In genomic region chr3:44476181-44476599, GRCh38 we compare ENCODE assay signal across 8 cellular contexts. TPM values are rescaled to one million over a fixed set of nuclear protein-coding genes. Genes with fewer than 3 reads are reported as not detected.
A peak's percentile ranks its signal among the peaks of the same experiment; 100 is the strongest.
DNase-seq lines count a peak whose midpoint lies in the region; ATAC-seq and TF ChIP-seq lines count a peak whose summit lies in the region.

No MANE protein-coding gene starts in this region.

- ATAC-seq in natural killer cell treated with Interleukin-12 subunit alpha and Interleukin-12 subunit beta and Interleukin-15 and Interleukin-18, amount 100 ng/mL, for 72 hours = no peak
- no peak for ATAC-seq in GM21367 (IDR thresholded peaks at IDR 0.05; ENCODE audit: unreplicated experiment)

- no peak overlapping the region for H3K27ac ChIP-seq in DOHH2 (ENCODE audit: low read depth, low read length)
- H3K27ac ChIP-seq in coronary artery = no peak overlapping the region

- H3K4me3 Mint-ChIP-seq in natural killer cell treated with Interleukin-12 subunit alpha and Interleukin-12 subunit beta and Interleukin-15 and Interleukin-18, amount 100 ng/mL, for 72 hours = peak overlapping the region; percentile 90

- no peaks in the 10 kb centered on the region for H3K9me3 ChIP-seq in DOHH2 (ENCODE audit: control insufficient read depth, insufficient read depth, low read length)

- H3K79me2 ChIP-seq in DOHH2 (ENCODE audit: control insufficient read depth, low read length) = peaks cover 59% of the 10 kb centered on the region

- H3K4me3 ChIP-seq in DOHH2 (ENCODE audit: low read length) = peak overlapping the region; percentile 80
- H3K4me3 ChIP-seq in coronary artery = peak overlapping the region; percentile 87

- DNase-seq in MV-4-11 (lab: John Stamatoyannopoulos, UW) (peak; percentile 25), coronary artery (ENCODE audit: low spot score) (no peak), DMS53 (lab: John Stamatoyannopoulos, UW) (no peak), GDM1 (lab: John Stamatoyannopoulos, UW) (no peak), NCI-H345 (lab: John Stamatoyannopoulos, UW) (no peak)
- DNase-seq in natural killer cell treated with Interleukin-12 subunit alpha and Interleukin-12 subunit beta and Interleukin-15 and Interleukin-18, amount 100 ng/mL, for 72 hours (ENCODE audit: low spot score) = no peak

- H3K36me3 ChIP-seq in DOHH2 (ENCODE audit: control insufficient read depth, low read length) = 0 out of 2 replicates have a peak, but pooled peaks cover 2% of the 10 kb centered on the region

- H3K4me1 ChIP-seq in DOHH2 (ENCODE audit: control insufficient read depth, low read length) = peaks cover 32% of the 10 kb centered on the region

- no peaks in the 10 kb centered on the region for H3K27me3 Mint-ChIP-seq in natural killer cell treated with Interleukin-12 subunit alpha and Interleukin-12 subunit beta and Interleukin-15 and Interleukin-18, amount 100 ng/mL, for 72 hours

- H3K27ac Mint-ChIP-seq in natural killer cell treated with Interleukin-12 subunit alpha and Interleukin-12 subunit beta and Interleukin-15 and Interleukin-18, amount 100 ng/mL, for 72 hours = peak overlapping the region; percentile 69 to 92

- H3K9me2 ChIP-seq in DOHH2 (replicated peaks; ENCODE audit: control insufficient read depth, low read length) = no peaks in the 10 kb centered on the region

- TF ChIP-seq CTCF in DOHH2 (IDR thresholded peaks at IDR 0.05; ENCODE audit: low read depth, low read length, poor library complexity, severe bottlenecking) = no peak
- no peak for TF ChIP-seq CTCF in coronary artery (IDR thresholded peaks at IDR 0.05)

- H4K20me1 ChIP-seq in DOHH2 (ENCODE audit: control insufficient read depth, insufficient read depth, low read depth, low read length) = no peaks in the 10 kb centered on the region; the same call in 1 of the 2 replicates

- H3K9me3 Mint-ChIP-seq in natural killer cell treated with Interleukin-12 subunit alpha and Interleukin-12 subunit beta and Interleukin-15 and Interleukin-18, amount 100 ng/mL, for 72 hours = no peaks in the 10 kb centered on the region

- no peaks in the 10 kb centered on the region for H3F3A ChIP-seq in DOHH2 (ENCODE audit: control insufficient read depth, insufficient read depth)

- peaks cover 28 to 41% of the 10 kb centered on the region in 2 donors for H3K4me1 Mint-ChIP-seq in natural killer cell treated with Interleukin-12 subunit alpha and Interleukin-12 subunit beta and Interleukin-15 and Interleukin-18, amount 100 ng/mL, for 72 hours (ENCODE audit: low read depth in 2 of 2)

- H3K4me2 ChIP-seq in DOHH2 (ENCODE audit: low read length) = peak overlapping the region; percentile 77

- no peaks in the 10 kb centered on the region for H3K36me3 Mint-ChIP-seq in natural killer cell treated with Interleukin-12 subunit alpha and Interleukin-12 subunit beta and Interleukin-15 and Interleukin-18, amount 100 ng/mL, for 72 hours

- no peaks in the 10 kb centered on the region for H3K27me3 ChIP-seq in DOHH2 (ENCODE audit: control insufficient read depth, low read length)

RNA-seq across cellular contexts. Expression of gene ZNF445, which starts 1.3 kb away (rescaled TPM):
- 10 to 100 TPM; 25.2 to 33.3 TPM for total RNA-seq in natural killer cell treated with Interleukin-12 subunit alpha and Interleukin-12 subunit beta and Interleukin-15 and Interleukin-18, amount 100 ng/mL, for 72 hours
